In genomic region chr5:108093186-108093585, GRCh38 we compare ENCODE assay signal across 8 cellular contexts.
DNase-seq lines count a peak whose midpoint lies in the region; ATAC-seq, FAIRE-seq and TF ChIP-seq lines count a peak whose summit lies in the region.

No MANE protein-coding gene starts in this region.

- H3K36me3 ChIP-seq in Loucy (ENCODE audit: insufficient read depth, low read length) (no peaks in the 10 kb centered on the region), H1 (ENCODE audit: control insufficient read depth in 2 of 4, insufficient read depth in 4 of 4, low read length in 3 of 4) (no peaks in the 10 kb centered on the region), smooth muscle cell (ENCODE audit: low read depth) (no peaks in the 10 kb centered on the region)

- no peak overlapping the region for H4K8ac ChIP-seq in H1 (ENCODE audit: extremely low read depth, insufficient read depth, low read length)

- H4K5ac ChIP-seq in H1 (ENCODE audit: insufficient read length, low read depth, low read length), result no peak overlapping the region

- peak; percentile 27 for TF ChIP-seq CTCF in activated CD8-positive, alpha-beta T cell treated with anti-CD3 and anti-CD28 coated beads for 36 hours (IDR thresholded peaks at IDR 0.05)
- peak; percentile 56 for TF ChIP-seq CTCF in Loucy (conservative IDR thresholded peaks at IDR 0.05; ENCODE audit: low read length)
- TF ChIP-seq CTCF in H1 (IDR thresholded peaks at IDR 0.05; ENCODE audit: control extremely low read depth in 1 of 3, insufficient read depth in 1 of 3, low read depth in 1 of 3, low read length in 3 of 3), result peak in 2 of 3 experiments; percentile 27 to 48; a peak in 2 of 4 replicates
- peak; percentile 49 for TF ChIP-seq CTCF in smooth muscle cell (IDR thresholded peaks at IDR 0.05; ENCODE audit: borderline replicate concordance, insufficient read depth, poor library complexity, severe bottlenecking)

- H3K9ac ChIP-seq in Loucy (ENCODE audit: low read depth, low read length, poor library complexity, severe bottlenecking) (no peak overlapping the region), H1 (replicated peaks in 1 of 4; ENCODE audit: extremely low read depth in 1 of 4, low read depth in 3 of 4, low read length in 3 of 4) (no peak overlapping the region), smooth muscle cell (ENCODE audit: low read depth) (no peak overlapping the region)

- H3K27ac ChIP-seq in H1 (ENCODE audit: low read depth, low read length) (no peak overlapping the region), smooth muscle cell (ENCODE audit: low read depth) (no peak overlapping the region)

- CTCF ChIA-PET in activated CD8-positive, alpha-beta T cell treated with anti-CD3 and anti-CD28 coated beads for 36 hours (lab: Charles Lee), result no interaction called here
- CTCF ChIA-PET in activated CD8-positive, alpha-beta T cell treated with anti-CD3 and anti-CD28 coated beads, Interleukin-2, amount 10 ng/mL, durations not matched to agents 7 days and 5 days (lab: Charles Lee), result no interaction called here
- CTCF ChIA-PET in H1 (lab: Charles Lee; ENCODE audit: partially characterized antibody), result interaction anchor here (0.7 to 1.9 kb wide), 4 partner anchors 10 to 284 kb away, joined by 3 to 8 read pairs (median 4); no protein-coding TSS in a partner anchor

- no peak overlapping the region for H2BK12ac ChIP-seq in H1 (ENCODE audit: low read depth, low read length)

- H2BK5ac ChIP-seq in H1 (ENCODE audit: low read depth, low read length), result no peak overlapping the region

- no peak overlapping the region for H2BK120ac ChIP-seq in H1 (replicated peaks; ENCODE audit: low read depth, low read length)

- H3K79me2 ChIP-seq in Loucy (ENCODE audit: insufficient read depth, low read length), result no peaks in the 10 kb centered on the region
- no peaks in the 10 kb centered on the region for H3K79me2 ChIP-seq in H1 (ENCODE audit: control insufficient read depth in 1 of 2, insufficient read depth in 2 of 2, low read length in 2 of 2)
- H3K79me2 ChIP-seq in smooth muscle cell (ENCODE audit: low read depth), result no peaks in the 10 kb centered on the region

- no peak overlapping the region for H3K18ac ChIP-seq in H1 (ENCODE audit: extremely low read depth, low read length)

- peak; percentile 63 to 68 for TF ChIP-seq RAD21 in H1 (IDR thresholded peaks at IDR 0.05 in 1 of 2, conservative IDR thresholded peaks at IDR 0.05 in 1 of 2; ENCODE audit: low read depth in 2 of 2, low read length in 2 of 2)

- H3K9me2 ChIP-seq in Loucy (replicated peaks; ENCODE audit: low read depth, low read length), result no peaks in the 10 kb centered on the region

- no peaks in the 10 kb centered on the region for H3K27me3 ChIP-seq in Loucy (ENCODE audit: insufficient read depth, low read length, poor library complexity, severe bottlenecking)
- H3K27me3 ChIP-seq in H1 (replicated peaks in 1 of 4; ENCODE audit: control insufficient read depth in 3 of 4, extremely low read depth in 1 of 4, insufficient read depth in 3 of 4, low read length in 3 of 4), result no peaks in the 10 kb centered on the region
- no peaks in the 10 kb centered on the region for H3K27me3 ChIP-seq in smooth muscle cell (ENCODE audit: low read depth)

- POLR2A ChIA-PET in activated CD8-positive, alpha-beta T cell treated with anti-CD3 and anti-CD28 coated beads for 36 hours (lab: Charles Lee), result no interaction called here
- POLR2A ChIA-PET in activated CD8-positive, alpha-beta T cell treated with anti-CD3 and anti-CD28 coated beads, Interleukin-2, amount 10 ng/mL, durations not matched to agents 7 days and 5 days (lab: Charles Lee), result no interaction called here
- POLR2A ChIA-PET in H1 (lab: Charles Lee; ENCODE audit: partially characterized antibody), result no interaction called here

- no peaks in the 10 kb centered on the region for H3K23me2 ChIP-seq in H1 (ENCODE audit: low read depth, low read length)

- H3K4me1 ChIP-seq in Loucy (ENCODE audit: insufficient read depth, low read length, poor library complexity, severe bottlenecking), result no peaks in the 10 kb centered on the region
- peaks cover 0 to 14% (median 5%) of the 10 kb centered on the region in 4 experiments; a peak in 2 of 7 replicates for H3K4me1 ChIP-seq in H1 (replicated peaks in 1 of 4; ENCODE audit: control insufficient read depth in 3 of 4, insufficient read depth in 4 of 4, low read length in 3 of 4)
- no peaks in the 10 kb centered on the region for H3K4me1 ChIP-seq in smooth muscle cell (ENCODE audit: low read depth)

- H3K9me3 Mint-ChIP-seq in activated CD8-positive, alpha-beta T cell treated with anti-CD3 and anti-CD28 coated beads for 36 hours, result no peaks in the 10 kb centered on the region
- H3K9me3 Mint-ChIP-seq in activated CD8-positive, alpha-beta T cell treated with anti-CD3 and anti-CD28 coated beads, Interleukin-2, amount 10 ng/mL, durations not matched to agents 7 days and 5 days (ENCODE audit: insufficient read depth), result no peaks in the 10 kb centered on the region

- no peak overlapping the region for H3K56ac ChIP-seq in H1 (replicated peaks; ENCODE audit: insufficient read length, low read depth, low read length)

- H3K36me3 Mint-ChIP-seq in activated CD8-positive, alpha-beta T cell treated with anti-CD3 and anti-CD28 coated beads for 36 hours (ENCODE audit: low read depth), result no peaks in the 10 kb centered on the region
- no peaks in the 10 kb centered on the region for H3K36me3 Mint-ChIP-seq in activated CD8-positive, alpha-beta T cell treated with anti-CD3 and anti-CD28 coated beads, Interleukin-2, amount 10 ng/mL, durations not matched to agents 7 days and 5 days (ENCODE audit: low read depth)

- no peak for TF ChIP-seq POLR2A in H1 (IDR thresholded peaks at IDR 0.05; ENCODE audit: control extremely low read depth in 1 of 2, low read depth in 2 of 2, low read length in 2 of 2)

- intact Hi-C loops in activated CD8-positive, alpha-beta T cell treated with anti-CD3 and anti-CD28 coated beads for 36 hours (cut with micrococcal nuclease), result no loop called here

- 14% methylated on average over 2 of the region's 2 CpGs; no CpG with 5 or more reads in 1 of the 2 experiments for WGBS in H1 (ENCODE audit: extremely low coverage in 1 of 2, insufficient coverage in 1 of 2, insufficient read length in 1 of 2, insufficient replicate concordance in 2 of 2, low coverage in 1 of 2, low lambda C conversion rate in 2 of 2, missing lambda C conversion rate in 1 of 2), 2 experiments
- 4% methylated on average over 2 of the region's 2 CpGs for WGBS in smooth muscle cell (ENCODE audit: low lambda C conversion rate)

- no peak overlapping the region for H3K27ac Mint-ChIP-seq in activated CD8-positive, alpha-beta T cell treated with anti-CD3 and anti-CD28 coated beads for 36 hours
- H3K27ac Mint-ChIP-seq in activated CD8-positive, alpha-beta T cell treated with anti-CD3 and anti-CD28 coated beads, Interleukin-2, amount 10 ng/mL, durations not matched to agents 7 days and 5 days, result no peak overlapping the region

- H3F3A ChIP-seq in Loucy (ENCODE audit: low read depth) (no peaks in the 10 kb centered on the region), smooth muscle cell (ENCODE audit: low read depth) (no peaks in the 10 kb centered on the region)

- TF ChIP-seq EP300 in H1 (IDR thresholded peaks at IDR 0.05; ENCODE audit: borderline replicate concordance in 1 of 2, low read depth in 2 of 2, low read length in 2 of 2), result no peak

- H3K79me1 ChIP-seq in H1 (ENCODE audit: low read depth, low read length), result no peaks in the 10 kb centered on the region

- H3K4me1 Mint-ChIP-seq in activated CD8-positive, alpha-beta T cell treated with anti-CD3 and anti-CD28 coated beads for 36 hours (ENCODE audit: low read depth), result no peaks in the 10 kb centered on the region
- H3K4me1 Mint-ChIP-seq in activated CD8-positive, alpha-beta T cell treated with anti-CD3 and anti-CD28 coated beads, Interleukin-2, amount 10 ng/mL, durations not matched to agents 7 days and 5 days (ENCODE audit: low read depth), result no peaks in the 10 kb centered on the region

- no peak overlapping the region for H2AK5ac ChIP-seq in H1 (ENCODE audit: low read depth, low read length)

- H3K27me3 Mint-ChIP-seq in activated CD8-positive, alpha-beta T cell treated with anti-CD3 and anti-CD28 coated beads for 36 hours, result no peaks in the 10 kb centered on the region
- H3K27me3 Mint-ChIP-seq in activated CD8-positive, alpha-beta T cell treated with anti-CD3 and anti-CD28 coated beads, Interleukin-2, amount 10 ng/mL, durations not matched to agents 7 days and 5 days (ENCODE audit: low read depth), result no peaks in the 10 kb centered on the region

- H3K23ac ChIP-seq in H1 (ENCODE audit: insufficient read length), result no peak overlapping the region

- no peak overlapping the region for H3K4ac ChIP-seq in H1 (replicated peaks; ENCODE audit: insufficient read length, low read depth, low read length)

- no peak for ATAC-seq in activated CD8-positive, alpha-beta T cell treated with anti-CD3 and anti-CD28 coated beads for 36 hours
- no peak for ATAC-seq in activated CD8-positive, alpha-beta T cell treated with anti-CD3 and anti-CD28 coated beads, Interleukin-2, amount 10 ng/mL, durations not matched to agents 7 days and 5 days
- no peak for ATAC-seq in HG03565 (IDR thresholded peaks at IDR 0.05; ENCODE audit: unreplicated experiment)

- no peak overlapping the region for H3K4me2 ChIP-seq in Loucy (ENCODE audit: low read depth, low read length, poor library complexity, severe bottlenecking)
- no peak overlapping the region for H3K4me2 ChIP-seq in H1 (ENCODE audit: insufficient read depth in 1 of 2, low read depth in 2 of 2, low read length in 2 of 2)
- no peak overlapping the region for H3K4me2 ChIP-seq in smooth muscle cell

- H3K9me3 ChIP-seq in Loucy (ENCODE audit: insufficient read depth, low read depth, low read length) (no peaks in the 10 kb centered on the region), H1 (ENCODE audit: insufficient read depth in 2 of 2, low read depth in 1 of 2, low read length in 1 of 2) (no peaks in the 10 kb centered on the region), smooth muscle cell (replicated peaks; ENCODE audit: low read depth) (no peaks in the 10 kb centered on the region)

- H3K14ac ChIP-seq in H1 (ENCODE audit: insufficient read length), result no peak overlapping the region

- no peak overlapping the region for H4K91ac ChIP-seq in H1 (replicated peaks; ENCODE audit: insufficient read length, low read length)

- H2BK15ac ChIP-seq in H1 (ENCODE audit: low read length), result no peak overlapping the region

- no peak overlapping the region for H2BK20ac ChIP-seq in H1 (ENCODE audit: low read length)

- DNase-seq in activated CD8-positive, alpha-beta T cell treated with anti-CD3 and anti-CD28 coated beads for 36 hours, result no peak
- DNase-seq in activated CD8-positive, alpha-beta T cell treated with anti-CD3 and anti-CD28 coated beads, Interleukin-2, amount 10 ng/mL, durations not matched to agents 7 days and 5 days, result no peak
- DNase-seq in H1 (ENCODE audit: low read depth in 1 of 2, low spot score in 2 of 2) (no peak), smooth muscle cell (lab: John Stamatoyannopoulos, UW; ENCODE audit: unreplicated experiment) (no peak), SW480 (ENCODE audit: low spot score) (no peak), CD1c-positive myeloid dendritic cell (ENCODE audit: extremely low spot score) (no peak)

- H4K20me1 ChIP-seq in Loucy (ENCODE audit: insufficient read depth, low read length, poor library complexity, severe bottlenecking), result no peaks in the 10 kb centered on the region
- H4K20me1 ChIP-seq in H1 (replicated peaks in 1 of 2; ENCODE audit: control insufficient read depth in 1 of 2, insufficient read depth in 2 of 2, low read length in 2 of 2), result no peaks in the 10 kb centered on the region
- H4K20me1 ChIP-seq in smooth muscle cell (ENCODE audit: low read depth), result no peaks in the 10 kb centered on the region

- no peak overlapping the region for H3K4me3 ChIP-seq in Loucy (ENCODE audit: low read length, poor library complexity, severe bottlenecking)
- no peak overlapping the region for H3K4me3 ChIP-seq in H1 (ENCODE audit: extremely low read depth in 1 of 4, insufficient read depth in 2 of 4, low read depth in 3 of 4, low read length in 4 of 4)
- H3K4me3 ChIP-seq in smooth muscle cell, result no peak overlapping the region

- FAIRE-seq in H1 (lab: Jason Lieb, UNC), result no peak

- H3K4me3 Mint-ChIP-seq in activated CD8-positive, alpha-beta T cell treated with anti-CD3 and anti-CD28 coated beads for 36 hours, result no peak overlapping the region
- no peak overlapping the region for H3K4me3 Mint-ChIP-seq in activated CD8-positive, alpha-beta T cell treated with anti-CD3 and anti-CD28 coated beads, Interleukin-2, amount 10 ng/mL, durations not matched to agents 7 days and 5 days

- H2AFZ ChIP-seq in Loucy (ENCODE audit: low read length) (no peak overlapping the region), H1 (ENCODE audit: low read length) (no peak overlapping the region), smooth muscle cell (ENCODE audit: low read depth) (no peak overlapping the region)
